8 cellular contexts compared by ENCODE assay signal in genomic region chr2:225041871-225042799, GRCh38. TPM values are rescaled to one million over a fixed set of nuclear protein-coding genes. Genes with fewer than 3 reads are reported as not detected.
DNase-seq lines count a peak whose midpoint lies in the region; ATAC-seq and TF ChIP-seq lines count a peak whose summit lies in the region.

DOCK10 (minus strand) TSS chr2:225042468; CDS start chr2:225042374, 94 bp downstream.

- H3K36me3 ChIP-seq in PC-3 (ENCODE audit: low read depth, low read length) (no peaks in the 10 kb centered on the region), gastroesophageal sphincter (no peaks in the 10 kb centered on the region), tibial nerve (no peaks in the 10 kb centered on the region)

- H3K4me2 ChIP-seq in PC-3 (ENCODE audit: low read length): peak within 1 kb of the TSS; percentile 92

- H3K27me3 ChIP-seq in PC-3 (ENCODE audit: low read length): no peaks in the 10 kb centered on the region
- H3K27me3 ChIP-seq in gastroesophageal sphincter: peaks cover 44% of the 10 kb centered on the region
- H3K27me3 ChIP-seq in tibial nerve: peaks cover 0 to 9% of the 10 kb centered on the region in 2 donors

- H3K4me3 ChIP-seq in PC-3 (ENCODE audit: low read length) (peak within 1 kb of the TSS; percentile 86), gastroesophageal sphincter (peak within 1 kb of the TSS; percentile 39 to 60), tibial nerve (peak within 1 kb of the TSS; percentile 46 to 72 (median 58))

- H3K9me2 ChIP-seq in PC-3 (replicated peaks; ENCODE audit: low read length): no peaks in the 10 kb centered on the region

- CTCF ChIA-PET in PC-3 (lab: Charles Lee): interaction anchor here (0.6 kb wide), 2 partner anchors 112 to 1072 kb away, joined by 9 to 13 read pairs; no protein-coding TSS in a partner anchor

- H3F3A ChIP-seq in PC-3 (ENCODE audit: low read length, unreplicated experiment): no peaks in the 10 kb centered on the region

- WGBS in gastroesophageal sphincter (ENCODE audit: low coverage in 1 of 2), 2 donors: 0% methylated on average over 2 of the region's 112 CpGs; no CpG with 5 or more reads in 1 of the 2 donors
- 1% methylated on average over 57 of the region's 112 CpGs for WGBS in tibial nerve, 2 donors

- H3K79me2 ChIP-seq in PC-3 (ENCODE audit: low read length): peaks cover 51% of the 10 kb centered on the region

- no TSS peak for BruUV-seq in PC-3 (replicated peaks; lab: Mats Ljungman, UMichigan)

- H2AFZ ChIP-seq in PC-3 (ENCODE audit: low read length): peak within 1 kb of the TSS; percentile 93

- POLR2A ChIA-PET in PC-3 (lab: Charles Lee; ENCODE audit: unreplicated experiment): interaction anchor here (0.5 to 1.2 kb wide), 2 partner anchors 30 to 58 kb away, joined by 10 to 12 read pairs; no protein-coding TSS in a partner anchor

- TF ChIP-seq POLR2A in gastroesophageal sphincter (IDR thresholded peaks at IDR 0.05) (no peak), tibial nerve (IDR thresholded peaks at IDR 0.05) (no peak)

- H3K4me1 ChIP-seq in PC-3 (ENCODE audit: insufficient read depth, low read length) (peaks cover 10% of the 10 kb centered on the region; the same call in 1 of the 2 replicates), gastroesophageal sphincter (peaks cover 0 to 25% (median 5%) of the 10 kb centered on the region in 3 donors), tibial nerve (peaks cover 0 to 36% (median 2%) of the 10 kb centered on the region in 4 donors)

- DNase-seq in NCI-H2227 (lab: John Stamatoyannopoulos, UW; ENCODE audit: unreplicated experiment): peak; percentile 62
- no peak for DNase-seq in NCI-H2227 treated with DMSO at 0.1 percent for 48 hours (lab: John Stamatoyannopoulos, UW)
- peak; percentile 35 for DNase-seq in PC-3
- DNase-seq in activated effector memory CD4-positive, alpha-beta T cell treated with anti-CD3 and anti-CD28 coated beads, Interleukin-2, amount 50 U/mL, for 16 hours: peak; percentile 87
- DNase-seq in occipital lobe (lab: John Stamatoyannopoulos, UW): peak; percentile 33
- DNase-seq in tibial nerve (ENCODE audit: low spot score in 2 of 2): no peak

- TF ChIP-seq CTCF in PC-3 (conservative IDR thresholded peaks at IDR 0.05; ENCODE audit: low read depth, low read length) (no peak; the same call in 1 of the 2 replicates), gastroesophageal sphincter (IDR thresholded peaks at IDR 0.05) (no peak), tibial nerve (IDR thresholded peaks at IDR 0.05) (no peak)

- TF ChIP-seq EP300 in gastroesophageal sphincter (IDR thresholded peaks at IDR 0.05) (no peak), tibial nerve (IDR thresholded peaks at IDR 0.05) (no peak)

- ATAC-seq in HG02884 (IDR thresholded peaks at IDR 0.05; ENCODE audit: unreplicated experiment) (peak; percentile 16), PC-3 (peak; percentile 39), gastroesophageal sphincter (peak; percentile 31)

- H3K9me3 ChIP-seq in PC-3 (ENCODE audit: low read length) (no peaks in the 10 kb centered on the region), gastroesophageal sphincter (no peaks in the 10 kb centered on the region), tibial nerve (no peaks in the 10 kb centered on the region)

- intact Hi-C loops in PC-3 (cut with micrococcal nuclease): loop anchor here (1.0 to 5.0 kb wide), 3 partner anchors 32 to 79 kb away; no protein-coding TSS in a partner anchor

- no peaks in the 10 kb centered on the region for H4K20me1 ChIP-seq in PC-3 (ENCODE audit: low read length)

- peak within 1 kb of the TSS; percentile 40 for H3K9ac ChIP-seq in PC-3 (ENCODE audit: low read length)

- H3K27ac ChIP-seq in PC-3 (ENCODE audit: low read length) (peak within 1 kb of the TSS; percentile 7), gastroesophageal sphincter (peak within 1 kb of the TSS in 2 of 4 donors; percentile 11 to 38), tibial nerve (peak within 1 kb of the TSS in 2 of 4 donors; percentile 36 to 61)

RNA-seq across cellular contexts. Expression of gene DOCK10, which starts in this region (rescaled TPM):
- total RNA-seq in PC-3 (2014; rRNA removed) (23.1 and 38.5 TPM in 2 replicates), gastroesophageal sphincter (10 to 100 TPM in 2 of 4 donors, 1 to 10 TPM in 2; 3.6 to 12.6 (median 7.3) TPM), occipital lobe (8.3 TPM), tibial nerve (10 to 100 TPM; 16.7 to 37.2 (median 20.8) TPM)

Comparison
In these comparisons a context has a peak if more than half of its experiments do, and no peak if none do; other contexts are left out.
1. DNase-seq: peak in NCI-H2227 (single experiment), PC-3 (single experiment), activated effector memory CD4-positive, alpha-beta T cell treated with anti-CD3 and anti-CD28 coated beads, Interleukin-2, amount 50 U/mL, for 16 hours (single experiment) and occipital lobe (single experiment); none in NCI-H2227 treated with DMSO at 0.1 percent for 48 hours (single experiment) and tibial nerve (0 of 2).
2. Peak in every context shown above with its lines, with median percentiles within 50 percentile points of each other: ATAC-seq and H3K4me3 ChIP-seq.